In the genomic region with DNA sequence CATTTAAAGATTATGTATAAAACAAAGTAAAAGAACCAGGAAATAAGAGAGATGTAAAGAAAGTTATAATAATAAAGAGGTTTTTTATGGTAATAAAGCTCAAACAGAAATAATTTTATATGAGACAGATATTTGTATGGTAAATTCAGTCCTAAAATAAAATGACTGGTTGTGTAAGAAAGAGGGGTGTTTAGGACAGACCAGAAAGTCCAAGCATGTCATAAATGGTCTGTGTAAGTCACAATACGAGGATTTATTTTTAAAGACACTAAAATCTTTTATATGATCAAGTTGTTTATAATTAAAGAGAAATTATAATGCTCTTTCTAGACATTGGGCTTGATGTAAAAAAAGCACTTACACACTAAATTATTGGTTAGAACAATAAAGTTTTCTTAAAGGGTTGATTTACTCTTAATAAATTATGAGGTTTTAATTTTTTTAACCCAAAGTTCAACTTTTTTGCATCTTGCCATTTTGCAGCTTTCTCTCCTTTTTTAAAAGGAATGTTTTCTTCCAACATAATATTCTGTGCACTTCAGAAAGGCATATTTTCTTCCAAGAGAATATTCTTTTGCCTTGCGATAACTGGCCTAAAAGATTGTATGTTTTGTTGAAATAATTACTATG, we compare ENCODE assay signal across 19 cellular contexts.
DNase-seq lines count a peak whose midpoint lies in the region; ATAC-seq, FAIRE-seq and TF ChIP-seq lines count a peak whose summit lies in the region.
"Had no signal": no experiment of that assay in that cellular context is flagged by ENCODE, and none has a peak within 500 bp of the region (broad histone marks: within the 10 kb centered on the region; RNA-seq: fewer than 3 reads in every experiment).

No MANE protein-coding gene starts in this region.

- H3K4me1 Mint-ChIP-seq in neural progenitor cell, result no peaks in the 10 kb centered on the region
- H3K4me1 Mint-ChIP-seq: CD8-positive, alpha-beta memory T cell; T-helper 17 cell had no signal

- H3K4me3 Mint-ChIP-seq in neural progenitor cell, result no peak overlapping the region
- H3K4me3 Mint-ChIP-seq: CD8-positive, alpha-beta memory T cell; T-helper 17 cell had no signal

- no peaks in the 10 kb centered on the region for H4K20me1 ChIP-seq in HepG2 (ENCODE audit: insufficient read depth, low read length)
- no peaks in the 10 kb centered on the region for H4K20me1 ChIP-seq in K562 (replicated peaks; ENCODE audit: control insufficient read depth, insufficient read depth, low read length)
- no peaks in the 10 kb centered on the region for H4K20me1 ChIP-seq in neural progenitor cell (ENCODE audit: low read depth)

- no TSS peak for BruUV-seq in HepG2 (replicated peaks; lab: Mats Ljungman, UMichigan)
- BruUV-seq in K562 (replicated peaks; lab: Mats Ljungman, UMichigan), result no TSS peak
- BruUV-seq in A673 (replicated peaks; lab: Mats Ljungman, UMichigan), result no TSS peak

- H3K9me3 Mint-ChIP-seq in neural progenitor cell, result peaks cover 15% of the 10 kb centered on the region
- H3K9me3 Mint-ChIP-seq: CD8-positive, alpha-beta memory T cell had no signal

- POLR2A ChIA-PET in HepG2 (lab: Yijun Ruan, JAX), result no interaction called here
- POLR2A ChIA-PET in K562 (lab: Yijun Ruan, JAX), result no interaction called here
- POLR2A ChIA-PET in A673 (lab: Charles Lee; ENCODE audit: low non-redundant PET), result no interaction called here

- no peak for TF ChIP-seq EP300 in HepG2 (IDR thresholded peaks at IDR 0.05; ENCODE audit: low read depth in 2 of 2, low read length in 2 of 2)
- no peak for TF ChIP-seq EP300 in HepG2 (CRISPR knock-in tag; IDR thresholded peaks at IDR 0.05; ENCODE audit: borderline replicate concordance)
- TF ChIP-seq EP300 in K562 (IDR thresholded peaks at IDR 0.05; ENCODE audit: low read length), result no peak

- H3K4me1 ChIP-seq in HepG2 (ENCODE audit: insufficient read depth, low read length) (no peaks in the 10 kb centered on the region), right lobe of liver (no peaks in the 10 kb centered on the region), K562 (replicated peaks in 1 of 2; ENCODE audit: control insufficient read depth in 2 of 2, insufficient read depth in 2 of 2, low read length in 2 of 2) (no peaks in the 10 kb centered on the region), neural progenitor cell (no peaks in the 10 kb centered on the region), A673 (ENCODE audit: insufficient read depth, low read length, poor library complexity, severe bottlenecking) (no peaks in the 10 kb centered on the region)
- H3K4me1 ChIP-seq in effector memory CD4-positive, alpha-beta T cell (ENCODE audit: control insufficient read depth, insufficient read depth, low read length, poor library complexity, severe bottlenecking), result no peaks in the 10 kb centered on the region
- H3K4me1 ChIP-seq: SJSA1 had no signal

- no peak for ATAC-seq in HepG2
- no peak for ATAC-seq in right lobe of liver
- ATAC-seq in K562, result no peak
- ATAC-seq: T-helper 17 cell had no signal

- H3K27ac ChIP-seq in HepG2 (ENCODE audit: extremely low read length, insufficient read depth, low read length), result no peak overlapping the region
- no peak overlapping the region for H3K27ac ChIP-seq in right lobe of liver
- H3K27ac ChIP-seq in K562 (ENCODE audit: extremely low read depth, low read depth, low read length), result no peak overlapping the region
- H3K27ac ChIP-seq in neural progenitor cell, result no peak overlapping the region
- no peak overlapping the region for H3K27ac ChIP-seq in A673 (ENCODE audit: low read depth, low read length, poor library complexity, severe bottlenecking)
- H3K27ac ChIP-seq in effector memory CD4-positive, alpha-beta T cell (ENCODE audit: insufficient read depth, low read length, poor library complexity, severe bottlenecking), result no peak overlapping the region
- H3K27ac ChIP-seq: SJSA1 had no signal

- CTCF ChIA-PET in HepG2 (lab: Yijun Ruan, JAX; ENCODE audit: low intra/inter-chr PET ratio, low total read pairs) (no interaction called here), K562 (lab: Yijun Ruan, JAX; ENCODE audit: low intra/inter-chr PET ratio) (no interaction called here), A673 (lab: Charles Lee) (no interaction called here)

- H3K27me3 ChIP-seq in HepG2 (ENCODE audit: control insufficient read depth in 1 of 2, insufficient read depth in 2 of 2, low read length in 2 of 2) (no peaks in the 10 kb centered on the region), right lobe of liver (no peaks in the 10 kb centered on the region), K562 (ENCODE audit: control insufficient read depth in 2 of 2, insufficient read depth in 2 of 2, low read length in 2 of 2) (no peaks in the 10 kb centered on the region), neural progenitor cell (no peaks in the 10 kb centered on the region), A673 (replicated peaks; ENCODE audit: insufficient read depth, low read depth, low read length, poor library complexity) (no peaks in the 10 kb centered on the region)
- no peaks in the 10 kb centered on the region for H3K27me3 ChIP-seq in effector memory CD4-positive, alpha-beta T cell (replicated peaks; ENCODE audit: control insufficient read depth, insufficient read depth, low read length, poor library complexity, severe bottlenecking)
- H3K27me3 ChIP-seq: SJSA1 had no signal

- no peak overlapping the region for H2AFZ ChIP-seq in HepG2 (ENCODE audit: low read length)
- no peak overlapping the region for H2AFZ ChIP-seq in K562 (ENCODE audit: low read depth, low read length)
- H2AFZ ChIP-seq in neural progenitor cell (replicated peaks), result no peak overlapping the region

- H3K9me3 ChIP-seq in HepG2 (ENCODE audit: low read length), result no peaks in the 10 kb centered on the region; the same call in 1 of the 2 replicates
- no peaks in the 10 kb centered on the region for H3K9me3 ChIP-seq in right lobe of liver
- no peaks in the 10 kb centered on the region for H3K9me3 ChIP-seq in K562 (replicated peaks; ENCODE audit: control insufficient read depth, insufficient read depth, low read depth, low read length)
- peaks cover 42% of the 10 kb centered on the region for H3K9me3 ChIP-seq in neural progenitor cell (ENCODE audit: low read depth)
- H3K9me3 ChIP-seq in A673 (ENCODE audit: low read depth, low read length, poor library complexity, severe bottlenecking), result peaks cover 23% of the 10 kb centered on the region
- H3K9me3 ChIP-seq in effector memory CD4-positive, alpha-beta T cell (ENCODE audit: control insufficient read depth, low read length), result no peaks in the 10 kb centered on the region
- H3K9me3 ChIP-seq: SJSA1 had no signal

- no peak for TF ChIP-seq POLR2A in HepG2 (IDR thresholded peaks at IDR 0.05; ENCODE audit: insufficient read depth in 1 of 2, low read depth in 2 of 2, low read length in 2 of 2)
- TF ChIP-seq POLR2A in right lobe of liver (IDR thresholded peaks at IDR 0.05), result no peak
- no peak for TF ChIP-seq POLR2A in NB4 (IDR thresholded peaks at IDR 0.05; ENCODE audit: extremely low read depth, insufficient read length)
- no peak for TF ChIP-seq POLR2A in K562 (conservative IDR thresholded peaks at IDR 0.05)

- no peak for DNase-seq in HepG2 (ENCODE audit: low spot score)
- DNase-seq in right lobe of liver, result no peak
- peak; percentile 5 for DNase-seq in NB4 (ENCODE audit: low read depth)
- DNase-seq in K562 (ENCODE audit: extremely low read depth in 1 of 4, low spot score in 3 of 4), result peak in 1 of 4 experiments; percentile 0
- peak; percentile 20 for DNase-seq in neural progenitor cell (ENCODE audit: low spot score)
- no peak for DNase-seq in cerebellum (ENCODE audit: low spot score)
- no peak for DNase-seq in A673 (ENCODE audit: low spot score)
- no peak for DNase-seq in effector memory CD4-positive, alpha-beta T cell
- DNase-seq: C1 segment of cervical spinal cord; CD8-positive, alpha-beta memory T cell; IMR-90; NCI-H1417; NCI-H187; NCI-H2227 treated with DMSO at 0.1 percent for 48 hours; NCI-H510A treated with DMSO at 0.1 percent for 48 hours; T-helper 17 cell had no signal

- H3K27me3 Mint-ChIP-seq in neural progenitor cell (ENCODE audit: insufficient read depth, low read depth), result peaks cover 2% of the 10 kb centered on the region
- H3K27me3 Mint-ChIP-seq: T-helper 17 cell had no signal

- H3K4me2 ChIP-seq in HepG2 (ENCODE audit: low read depth, low read length), result no peak overlapping the region
- H3K4me2 ChIP-seq in K562 (ENCODE audit: insufficient read depth, low read length), result no peak overlapping the region
- no peak overlapping the region for H3K4me2 ChIP-seq in neural progenitor cell

- no peak overlapping the region for H3K4me3 ChIP-seq in HepG2 (replicated peaks in 1 of 3; ENCODE audit: insufficient read depth in 1 of 3, low read depth in 2 of 3, low read length in 3 of 3)
- H3K4me3 ChIP-seq in right lobe of liver, result no peak overlapping the region
- H3K4me3 ChIP-seq in NB4 (ENCODE audit: low read depth, low read length), result no peak overlapping the region
- no peak overlapping the region for H3K4me3 ChIP-seq in K562
- no peak overlapping the region for H3K4me3 ChIP-seq in neural progenitor cell
- no peak overlapping the region for H3K4me3 ChIP-seq in A673 (ENCODE audit: low read depth, low read length, poor library complexity, severe bottlenecking)
- H3K4me3 ChIP-seq in effector memory CD4-positive, alpha-beta T cell (ENCODE audit: insufficient read depth, low read depth, low read length, poor library complexity, severe bottlenecking), result no peak overlapping the region
- H3K4me3 ChIP-seq: SJSA1 had no signal

- no peaks in the 10 kb centered on the region for H3K36me3 Mint-ChIP-seq in neural progenitor cell
- H3K36me3 Mint-ChIP-seq: CD8-positive, alpha-beta memory T cell had no signal

- H3K9ac ChIP-seq in HepG2 (ENCODE audit: insufficient read depth, low read depth, low read length), result no peak overlapping the region
- H3K9ac ChIP-seq in K562 (ENCODE audit: insufficient read depth in 1 of 2, low read depth in 2 of 2, low read length in 2 of 2), result no peak overlapping the region
- no peak overlapping the region for H3K9ac ChIP-seq in neural progenitor cell

- no peaks in the 10 kb centered on the region for H3K36me3 ChIP-seq in HepG2 (replicated peaks in 1 of 2; ENCODE audit: control insufficient read depth in 1 of 2, insufficient read depth in 2 of 2, low read length in 2 of 2)
- no peaks in the 10 kb centered on the region for H3K36me3 ChIP-seq in right lobe of liver
- H3K36me3 ChIP-seq in K562 (ENCODE audit: control insufficient read depth, insufficient read depth, low read length), result no peaks in the 10 kb centered on the region
- H3K36me3 ChIP-seq in neural progenitor cell, result no peaks in the 10 kb centered on the region
- no peaks in the 10 kb centered on the region for H3K36me3 ChIP-seq in A673 (ENCODE audit: insufficient read depth, low read length, poor library complexity, severe bottlenecking)
- no peaks in the 10 kb centered on the region for H3K36me3 ChIP-seq in effector memory CD4-positive, alpha-beta T cell (ENCODE audit: control insufficient read depth, insufficient read depth, low read length)
- H3K36me3 ChIP-seq: SJSA1 had no signal

- FAIRE-seq in HepG2 (lab: Jason Lieb, UNC) (no peak), K562 (lab: Jason Lieb, UNC) (no peak)
- FAIRE-seq: GM12891, H1 had no signal

- no peak overlapping the region for H3K27ac Mint-ChIP-seq in neural progenitor cell
- H3K27ac Mint-ChIP-seq: CD8-positive, alpha-beta memory T cell; T-helper 17 cell had no signal

- in situ Hi-C loops in HepG2 (cut with HindIII; ENCODE audit: extremely low pct_ligation_motif_present, low pct_unique_long_range_greater_than_20kb) (no loop called here), K562 (cut with MboI) (no loop called here)

- WGBS in HepG2 (ENCODE audit: low lambda C conversion rate), result 51% methylated on average over 2 of the region's 2 CpGs
- WGBS in right lobe of liver (ENCODE audit: insufficient coverage, low coverage, low lambda C conversion rate, missing lambda C conversion rate), result 78% methylated on average over 2 of the region's 2 CpGs
- 0% methylated on average over 2 of the region's 2 CpGs for WGBS in K562 (ENCODE audit: insufficient coverage, low coverage, missing lambda C conversion rate)

- H3F3A ChIP-seq in neural progenitor cell (ENCODE audit: low read depth), result no peaks in the 10 kb centered on the region

- H3K79me2 ChIP-seq in HepG2 (ENCODE audit: insufficient read depth, low read length), result no peaks in the 10 kb centered on the region
- no peaks in the 10 kb centered on the region for H3K79me2 ChIP-seq in K562 (ENCODE audit: control insufficient read depth, insufficient read depth, low read length)
- no peaks in the 10 kb centered on the region for H3K79me2 ChIP-seq in neural progenitor cell (ENCODE audit: low read depth)

- no peaks in the 10 kb centered on the region for H3K9me1 ChIP-seq in K562 (ENCODE audit: control insufficient read depth, insufficient read depth, low read length)

- TF ChIP-seq RAD21 in HepG2 (CRISPR knock-in tag; IDR thresholded peaks at IDR 0.05) (no peak), K562 (CRISPR knock-in tag; conservative IDR thresholded peaks at IDR 0.05 in 1 of 2, IDR thresholded peaks at IDR 0.05 in 1 of 2) (no peak)

- TF ChIP-seq CTCF in HepG2 (CRISPR knock-in tag; IDR thresholded peaks at IDR 0.05) (no peak), right lobe of liver (IDR thresholded peaks at IDR 0.05) (no peak), NB4 (IDR thresholded peaks at IDR 0.05; ENCODE audit: low read depth, low read length) (no peak), K562 (IDR thresholded peaks at IDR 0.05 in 2 of 3, conservative IDR thresholded peaks at IDR 0.05 in 1 of 3; ENCODE audit: insufficient read depth in 2 of 3, low read depth in 1 of 3, low read length in 3 of 3) (no peak), neural progenitor cell (IDR thresholded peaks at IDR 0.05) (no peak), A673 (conservative IDR thresholded peaks at IDR 0.05; ENCODE audit: low read depth, low read length) (no peak)

- intact Hi-C loops in HepG2 (cut with micrococcal nuclease; ENCODE audit: unreplicated experiment), result no loop called here
- intact Hi-C loops in right lobe of liver (cut with DNase I), result no loop called here
- intact Hi-C loops in K562 (cut with micrococcal nuclease), result no loop called here
- intact Hi-C loops in A673 (cut with micrococcal nuclease; ENCODE audit: unreplicated experiment), result no loop called here

Comparison
In these comparisons a context has a peak if more than half of its experiments do, and no peak if none do; other contexts are left out.
1. DNase-seq: peak in NB4 (single experiment) and neural progenitor cell (single experiment); none in HepG2 (single experiment), right lobe of liver (0 of 3), cerebellum (single experiment), A673 (single experiment) and effector memory CD4-positive, alpha-beta T cell (0 of 3).
2. Of the 241 proteins assayed by ChIP-seq in both HepG2 and K562: peak only in HepG2: none; only in K562: none; in both: ZFP36; in neither: 240.